21 cellular contexts compared by ENCODE assay signal in the genomic region with DNA sequence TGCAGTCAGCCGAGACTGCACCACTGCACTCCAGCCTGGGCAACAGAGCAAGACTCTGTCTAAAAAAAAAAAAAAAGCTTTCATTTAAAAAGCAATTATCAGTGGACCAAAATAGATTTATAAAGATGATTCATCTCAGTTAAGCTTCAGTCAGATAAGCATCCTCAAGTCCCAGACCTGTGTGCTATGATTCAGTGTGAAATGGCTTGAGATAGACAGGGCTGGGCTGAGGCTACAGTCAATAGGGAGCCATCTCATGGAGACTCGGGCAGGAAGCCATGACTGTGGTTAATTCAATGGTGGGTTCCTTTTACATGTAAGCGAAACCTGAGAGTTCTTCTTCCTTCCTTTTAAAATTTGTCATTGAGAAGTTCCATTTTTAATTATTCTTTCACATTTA.
DNase-seq lines count a peak whose midpoint lies in the region; ATAC-seq and TF ChIP-seq lines count a peak whose summit lies in the region.
"Had no signal": no experiment of that assay in that cellular context is flagged by ENCODE, and none has a peak within 500 bp of the region (broad histone marks: within the 10 kb centered on the region; RNA-seq: fewer than 3 reads in every experiment).

No MANE protein-coding gene starts in this region.

- ATAC-seq in RWPE2 (ENCODE audit: low read depth) = peak; percentile 77
- ATAC-seq in HG02759 (IDR thresholded peaks at IDR 0.05; ENCODE audit: unreplicated experiment) = no peak
- ATAC-seq: left colon, SK-N-SH treated with all-trans-retinoic acid at 6 μM for 48 hours had no signal

- no peaks in the 10 kb centered on the region for H3K36me3 ChIP-seq in RWPE2 (ENCODE audit: low read depth)
- H3K36me3 ChIP-seq: suprapubic skin had no signal

- peak overlapping the region; percentile 59 for H3K27ac ChIP-seq in RWPE2 (ENCODE audit: poor library complexity, severe bottlenecking)
- H3K27ac ChIP-seq: hepatocyte, suprapubic skin had no signal

- peaks cover 48% of the 10 kb centered on the region for H3K4me1 ChIP-seq in RWPE2 (ENCODE audit: insufficient read depth, poor library complexity, severe bottlenecking)
- H3K4me1 ChIP-seq: suprapubic skin had no signal

- no peaks in the 10 kb centered on the region for H3K27me3 ChIP-seq in RWPE2 (ENCODE audit: insufficient read depth, poor library complexity, severe bottlenecking)
- H3K27me3 ChIP-seq: hepatocyte, suprapubic skin had no signal

- DNase-seq in Daoy (ENCODE audit: low read depth) (peak; percentile 94), RWPE2 (ENCODE audit: low spot score) (no peak), glomerular visceral epithelial cell (ENCODE audit: extremely low spot score) (peak; percentile 61), NAMALWA (ENCODE audit: low spot score) (no peak), midbrain (lab: John Stamatoyannopoulos, UW) (no peak), occipital lobe (lab: John Stamatoyannopoulos, UW) (no peak)
- peak; percentile 0 for DNase-seq in Jurkat, Clone E6-1 (ENCODE audit: low read depth, low spot score)
- DNase-seq: activated CD4-positive, alpha-beta T cell treated with anti-CD3 and anti-CD28 coated beads, Interleukin-2, amount 50 U/mL, for 48 hours; activated T-cell treated with anti-CD3 and anti-CD28 coated beads, Interleukin-2, amount 50 U/mL, for 1 hour; COR-L47; GDM1; H7; left colon; NCI-H1417 treated with DMSO at 0.1 percent for 48 hours; nucleus accumbens; OCI-M1; stimulated activated CD4-positive, alpha-beta T cell treated with anti-CD3 and anti-CD28 coated beads, Interleukin-4, amount 100 ng/mL, for 1 hour had no signal

- TF ChIP-seq CTCF in RWPE2 (IDR thresholded peaks at IDR 0.05; ENCODE audit: poor library complexity, severe bottlenecking) = no peak

- H3K4me3 ChIP-seq in Jurkat, Clone E6-1 (ENCODE audit: low read length) = no peak overlapping the region
- H3K4me3 ChIP-seq in RWPE2 (ENCODE audit: severe bottlenecking) = no peak overlapping the region
- H3K4me3 ChIP-seq: hepatocyte, suprapubic skin had no signal

- H3K9me3 ChIP-seq in RWPE2 (ENCODE audit: severe bottlenecking) = peaks cover 7% of the 10 kb centered on the region
- H3K9me3 ChIP-seq: suprapubic skin had no signal

Comparison
In these comparisons a context has a peak if more than half of its experiments do, and no peak if none do; other contexts are left out.
1. DNase-seq: peak in Daoy (single experiment), Jurkat, Clone E6-1 (single experiment) and glomerular visceral epithelial cell (single experiment); none in RWPE2 (single experiment), NAMALWA (single experiment), midbrain (single experiment) and occipital lobe (single experiment).